Comparison of ENCODE assay signal across 1 cellular context in genomic region chr1:183147735-183148134, GRCh38.
TF ChIP-seq lines count a peak whose summit lies in the region.

No MANE protein-coding gene starts in this region.

TF ChIP-seq in IMR-90, 13 proteins besides CTCF, POLR2A, EP300 and RAD21:
- no peak for TF ChIP-seq FOS (IDR thresholded peaks at IDR 0.05; ENCODE audit: low read depth, low read length)
- no peak for TF ChIP-seq USF2 (IDR thresholded peaks at IDR 0.05; ENCODE audit: low read depth, low read length)
- no peak for TF ChIP-seq CHD1 (IDR thresholded peaks at IDR 0.05; ENCODE audit: low read depth, low read length)
- no peak for TF ChIP-seq CEBPB (IDR thresholded peaks at IDR 0.05; ENCODE audit: low read depth, low read length)
- TF ChIP-seq NFE2L2 (IDR thresholded peaks at IDR 0.05; ENCODE audit: low read depth, low read length): no peak
- no peak for TF ChIP-seq RCOR1 (IDR thresholded peaks at IDR 0.05; ENCODE audit: insufficient replicate concordance, low read length)
- TF ChIP-seq BHLHE40 (IDR thresholded peaks at IDR 0.05; ENCODE audit: low read depth, low read length): no peak
- TF ChIP-seq MAFK (IDR thresholded peaks at IDR 0.05; ENCODE audit: low read depth, low read length): no peak
- TF ChIP-seq MAZ (IDR thresholded peaks at IDR 0.05; ENCODE audit: borderline replicate concordance, low read depth, low read length): no peak
- TF ChIP-seq, protein P1, sequence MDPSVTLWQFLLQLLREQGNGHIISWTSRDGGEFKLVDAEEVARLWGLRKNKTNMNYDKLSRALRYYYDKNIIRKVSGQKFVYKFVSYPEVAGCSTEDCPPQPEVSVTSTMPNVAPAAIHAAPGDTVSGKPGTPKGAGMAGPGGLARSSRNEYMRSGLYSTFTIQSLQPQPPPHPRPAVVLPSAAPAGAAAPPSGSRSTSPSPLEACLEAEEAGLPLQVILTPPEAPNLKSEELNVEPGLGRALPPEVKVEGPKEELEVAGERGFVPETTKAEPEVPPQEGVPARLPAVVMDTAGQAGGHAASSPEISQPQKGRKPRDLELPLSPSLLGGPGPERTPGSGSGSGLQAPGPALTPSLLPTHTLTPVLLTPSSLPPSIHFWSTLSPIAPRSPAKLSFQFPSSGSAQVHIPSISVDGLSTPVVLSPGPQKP (IDR thresholded peaks at IDR 0.05; ENCODE audit: borderline replicate concordance, low read depth, low read length): no peak
- TF ChIP-seq RFX5 (IDR thresholded peaks at IDR 0.05; ENCODE audit: low read depth, low read length): no peak
- no peak for TF ChIP-seq MXI1 (IDR thresholded peaks at IDR 0.05; ENCODE audit: borderline replicate concordance, low read depth, low read length)
- no peak for TF ChIP-seq SMC3 (IDR thresholded peaks at IDR 0.05; ENCODE audit: low read depth, low read length)
